Comparison of ENCODE assay signal across 8 cellular contexts in genomic region chr14:69719501-69719951, GRCh38. TPM values are rescaled to one million over a fixed set of nuclear protein-coding genes. Genes with fewer than 3 reads are reported as not detected.
DNase-seq lines count a peak whose midpoint lies in the region; ATAC-seq and TF ChIP-seq lines count a peak whose summit lies in the region.

No MANE protein-coding gene starts in this region.

- H3K9me2 ChIP-seq in GM23338 (ENCODE audit: insufficient read depth) = no peaks in the 10 kb centered on the region

- peak; percentile 88 for ATAC-seq in GM23338
- peak; percentile 77 to 91 (median 81) for ATAC-seq in heart right ventricle
- peak; percentile 72 to 77 for ATAC-seq in gastrocnemius medialis
- ATAC-seq in HG03378 (IDR thresholded peaks at IDR 0.05; ENCODE audit: unreplicated experiment) = no peak

- peak in 1 of 2 donors; percentile 13 for TF ChIP-seq POLR2A in gastrocnemius medialis (IDR thresholded peaks at IDR 0.05)

- no peaks in the 10 kb centered on the region for H3K36me3 Mint-ChIP-seq in GM23338 (ENCODE audit: low read depth)

- H3K27me3 ChIP-seq in GM23338 (ENCODE audit: insufficient read depth) (no peaks in the 10 kb centered on the region), adipocyte (replicated peaks; ENCODE audit: control insufficient read depth, insufficient read depth, low read length) (no peaks in the 10 kb centered on the region), heart right ventricle (no peaks in the 10 kb centered on the region), gastrocnemius medialis (no peaks in the 10 kb centered on the region)

- H3K36me3 ChIP-seq in GM23338 (ENCODE audit: insufficient read depth) (no peaks in the 10 kb centered on the region), adipocyte (ENCODE audit: control insufficient read depth, insufficient read depth, low read length, severe bottlenecking) (no peaks in the 10 kb centered on the region), heart right ventricle (peaks cover 0 to 8% (median 0%) of the 10 kb centered on the region in 9 donors), gastrocnemius medialis (no peaks in the 10 kb centered on the region)

- no peak for TF ChIP-seq CTCF in GM23338 (conservative IDR thresholded peaks at IDR 0.05; ENCODE audit: low read depth in 2 of 2)
- peak in 1 of 9 donors; percentile 9 for TF ChIP-seq CTCF in heart right ventricle (IDR thresholded peaks at IDR 0.05)
- TF ChIP-seq CTCF in gastrocnemius medialis (IDR thresholded peaks at IDR 0.05 in 4 of 5, conservative IDR thresholded peaks at IDR 0.05 in 1 of 5) = no peak

- 39 to 47% methylated on average over 7 of the region's 7 CpGs for WGBS in heart right ventricle, 2 donors

- H3K4me3 Mint-ChIP-seq in GM23338 = no peak overlapping the region

- no peak overlapping the region for H3K4me3 ChIP-seq in GM23338
- H3K4me3 ChIP-seq in adipocyte (ENCODE audit: low read length) = peak overlapping the region; percentile 37
- H3K4me3 ChIP-seq in heart right ventricle = no peak overlapping the region
- H3K4me3 ChIP-seq in gastrocnemius medialis = no peak overlapping the region

- H3K27ac ChIP-seq in GM23338 (ENCODE audit: low read depth) = no peak overlapping the region
- peak overlapping the region; percentile 28 to 88 (median 62) for H3K27ac ChIP-seq in heart right ventricle
- H3K27ac ChIP-seq in gastrocnemius medialis = peak overlapping the region in 3 of 4 donors; percentile 42 to 57 (median 53)

- H3K4me1 ChIP-seq in GM23338 (ENCODE audit: insufficient read depth) (peaks cover 2% of the 10 kb centered on the region), adipocyte (ENCODE audit: control insufficient read depth, insufficient read depth, low read length) (peaks cover 31% of the 10 kb centered on the region), heart right ventricle (peaks cover 9 to 62% (median 45%) of the 10 kb centered on the region in 9 donors), gastrocnemius medialis (peaks cover 13 to 27% of the 10 kb centered on the region in 2 donors)

- H3K4me1 Mint-ChIP-seq in GM23338 = peaks cover 23% of the 10 kb centered on the region

- DNase-seq in GM23338 (ENCODE audit: low spot score) (no peak), adipocyte (ENCODE audit: low read depth) (peak; percentile 88), heart right ventricle (peak in 1 of 2 donors; percentile 65), gastrocnemius medialis (peak in 1 of 2 donors; percentile 40), NCI-H2081 treated with DMSO at 0.1 percent for 48 hours (lab: John Stamatoyannopoulos, UW) (no peak), 8988T (no peak)
- DNase-seq in stimulated activated CD4-positive, alpha-beta T cell treated with anti-CD3 and anti-CD28 coated beads, Interleukin-12 subunit alpha, Interleukin-12 subunit beta, amount 100 ng/mL, for 4 hours = no peak

- in situ Hi-C loops in gastrocnemius medialis (cut with MboI; ENCODE audit: low sequenced_read_pairs in 4 of 4) = no loop called here

- peak overlapping the region; percentile 84; the same call in 1 of the 2 replicates for H2AFZ ChIP-seq in GM23338

- no peaks in the 10 kb centered on the region for H4K20me1 ChIP-seq in GM23338 (replicated peaks; ENCODE audit: insufficient read depth)

- no peaks in the 10 kb centered on the region for H3K79me2 ChIP-seq in GM23338 (replicated peaks; ENCODE audit: insufficient read depth)

- H3K9ac ChIP-seq in adipocyte (ENCODE audit: low read length) = peak overlapping the region; percentile 9

- no peak overlapping the region for H3K4me2 ChIP-seq in GM23338

- 0 out of 2 replicates have a peak, but pooled peaks cover under 1% of the 10 kb centered on the region for H3F3A ChIP-seq in GM23338 (replicated peaks; ENCODE audit: low read depth)

- intact Hi-C loops in heart right ventricle (cut with DNase I) = loop anchor here in 6 of 10 donors (5.0 to 10.0 kb wide), 4 partner anchors 52 to 107 kb away; partner anchors contain the start of gene SUSD6 (in 2 of the 6)
- intact Hi-C loops in gastrocnemius medialis (cut with DNase I; ENCODE audit: low total_unique reads) = no loop called here

- peaks cover 8% of the 10 kb centered on the region for H3K27me3 Mint-ChIP-seq in GM23338 (ENCODE audit: insufficient read depth, low read depth, poor library complexity)

- H3K9me3 ChIP-seq in adipocyte (ENCODE audit: control insufficient read depth, low read length) (no peaks in the 10 kb centered on the region), heart right ventricle (no peaks in the 10 kb centered on the region), gastrocnemius medialis (no peaks in the 10 kb centered on the region)

- peak overlapping the region; percentile 31; the same call in 1 of the 2 replicates for H3K27ac Mint-ChIP-seq in GM23338

- no peaks in the 10 kb centered on the region for H3K9me3 Mint-ChIP-seq in GM23338

TF ChIP-seq in GM23338, 12 proteins besides CTCF, POLR2A, EP300 and RAD21 (continues in another document):
- no peak for TF ChIP-seq JUNB (IDR thresholded peaks at IDR 0.05; ENCODE audit: unreplicated experiment)
- no peak for TF ChIP-seq CREB1 (CRISPR knock-in tag; IDR thresholded peaks at IDR 0.05; ENCODE audit: low read depth)
- TF ChIP-seq ZNF331 (CRISPR knock-in tag; IDR thresholded peaks at IDR 0.05; ENCODE audit: low read depth) = no peak
- TF ChIP-seq POLR2AphosphoS5 (IDR thresholded peaks at IDR 0.05; ENCODE audit: low read depth) = no peak
- no peak for TF ChIP-seq EZH2 (IDR thresholded peaks at IDR 0.05; ENCODE audit: low read depth, unreplicated experiment)
- TF ChIP-seq NANOG (IDR thresholded peaks at IDR 0.05; ENCODE audit: borderline replicate concordance) = no peak
- TF ChIP-seq STAT1 (IDR thresholded peaks at IDR 0.05; ENCODE audit: unreplicated experiment) = no peak
- no peak for TF ChIP-seq ZNF114 (CRISPR knock-in tag; IDR thresholded peaks at IDR 0.05)
- TF ChIP-seq EZH2phosphoT487 (IDR thresholded peaks at IDR 0.05; ENCODE audit: unreplicated experiment) = no peak
- no peak for TF ChIP-seq ETS1 (IDR thresholded peaks at IDR 0.05)

RNA-seq across cellular contexts. Expression of gene SRSF5, which starts 47.4 kb away (rescaled TPM):
- 172 and 204 TPM in 2 replicates for total RNA-seq in GM23338 (2014; rRNA removed; shearing (Covaris generic))
- polyA plus RNA-seq in GM23338 (2016; fragmentation: Nextera tagmentation; extraction: Ambion mirVana) = 343 and 389 TPM in 2 replicates
- 100 to 1,000 TPM; 149 to 221 (median 173) TPM for total RNA-seq in heart right ventricle
- polyA plus RNA-seq in heart right ventricle = 100 to 1,000 TPM; 135 to 310 TPM
- 100 to 1,000 TPM in 1 of 4 donors, 10 to 100 TPM in 3; 57.5 to 113 (median 84.6) TPM for total RNA-seq in gastrocnemius medialis
